ENCODE assay signal across 8 cellular contexts in the genomic region with DNA sequence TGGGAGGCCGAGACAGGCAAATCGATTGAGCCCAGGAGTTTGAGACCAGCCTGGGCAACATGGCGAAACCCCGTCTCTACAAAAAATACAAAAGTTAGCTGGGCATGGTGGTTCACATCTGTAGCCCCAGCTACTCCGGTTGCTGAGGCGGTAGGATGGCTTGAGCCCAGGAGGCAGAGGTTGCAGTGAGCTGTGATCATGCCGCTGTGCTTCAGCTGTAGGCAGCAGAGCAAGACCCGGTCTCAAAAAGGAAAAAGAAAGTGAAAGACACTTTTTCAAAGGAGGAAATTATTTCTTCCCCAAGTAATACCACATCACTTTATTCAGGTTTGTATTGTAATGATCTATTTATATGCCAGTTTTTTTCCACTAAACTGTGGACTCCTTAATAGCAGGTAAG. TPM values are rescaled to one million over a fixed set of nuclear protein-coding genes. Genes with fewer than 3 reads are reported as not detected.
A peak's percentile ranks its signal among the peaks of the same experiment; 100 is the strongest.
DNase-seq lines count a peak whose midpoint lies in the region; ATAC-seq and TF ChIP-seq lines count a peak whose summit lies in the region.

No MANE protein-coding gene starts in this region.

- WGBS in body of pancreas, 2 donors: 63 to 76% methylated on average over 8 of the region's 8 CpGs

- H3K4me3 ChIP-seq in body of pancreas: no peak overlapping the region

- no peak overlapping the region for H3K27ac ChIP-seq in body of pancreas

- peak; percentile 5 for DNase-seq in activated T-cell treated with anti-CD3 and anti-CD28 coated beads for 1 hour (ENCODE audit: low read depth)
- peak in 2 of 3 experiments; percentile 6 to 13 for DNase-seq in stimulated activated CD4-positive, alpha-beta T cell treated with anti-CD3 and anti-CD28 coated beads, TNF-alpha, amount 100 ng/mL, for 4 hours (ENCODE audit: low read depth in 3 of 3)
- no peak for DNase-seq in NCI-H187 (lab: John Stamatoyannopoulos, UW)
- no peak for DNase-seq in NCI-H1694 (lab: John Stamatoyannopoulos, UW)
- DNase-seq in body of pancreas: no peak
- no peak for DNase-seq in EL

- H3K27me3 ChIP-seq in body of pancreas: no peaks in the 10 kb centered on the region

- intact Hi-C loops in body of pancreas (cut with DNase I): no loop called here

- ATAC-seq in GM19467 (IDR thresholded peaks at IDR 0.05; ENCODE audit: unreplicated experiment): peak; percentile 84
- ATAC-seq in HG03432 (IDR thresholded peaks at IDR 0.05; ENCODE audit: unreplicated experiment): peak; percentile 83
- no peak for ATAC-seq in body of pancreas

- H3K36me3 ChIP-seq in body of pancreas (replicated peaks in 1 of 2; ENCODE audit: insufficient read depth in 1 of 2, low read depth in 2 of 2): no peaks in the 10 kb centered on the region

- TF ChIP-seq POLR2A in body of pancreas (IDR thresholded peaks at IDR 0.05): no peak

- TF ChIP-seq CTCF in body of pancreas (IDR thresholded peaks at IDR 0.05): no peak

- H3K9me3 ChIP-seq in body of pancreas: no peaks in the 10 kb centered on the region

- H3K4me1 ChIP-seq in body of pancreas: no peaks in the 10 kb centered on the region

RNA-seq across cellular contexts. Expression of a gene that starts 35.7 kb away (rescaled TPM):
- 10 to 100 TPM in 1 of 2 donors, 1 to 10 TPM in 1; 4.2 to 12.2 TPM for total RNA-seq in body of pancreas

RNA-seq across cellular contexts. Expression of a gene that starts 56.8 kb away (rescaled TPM):
- total RNA-seq in body of pancreas: not detected

Comparison
In these comparisons a context has a peak if more than half of its experiments do, and no peak if none do; other contexts are left out.
1. DNase-seq: peak in activated T-cell treated with anti-CD3 and anti-CD28 coated beads for 1 hour (single experiment) and stimulated activated CD4-positive, alpha-beta T cell treated with anti-CD3 and anti-CD28 coated beads, TNF-alpha, amount 100 ng/mL, for 4 hours (2 of 3); none in NCI-H187 (0 of 2), NCI-H1694 (single experiment), body of pancreas (0 of 4) and EL (single experiment).